ENCODE assay signal across 1 cellular context in the genomic region with DNA sequence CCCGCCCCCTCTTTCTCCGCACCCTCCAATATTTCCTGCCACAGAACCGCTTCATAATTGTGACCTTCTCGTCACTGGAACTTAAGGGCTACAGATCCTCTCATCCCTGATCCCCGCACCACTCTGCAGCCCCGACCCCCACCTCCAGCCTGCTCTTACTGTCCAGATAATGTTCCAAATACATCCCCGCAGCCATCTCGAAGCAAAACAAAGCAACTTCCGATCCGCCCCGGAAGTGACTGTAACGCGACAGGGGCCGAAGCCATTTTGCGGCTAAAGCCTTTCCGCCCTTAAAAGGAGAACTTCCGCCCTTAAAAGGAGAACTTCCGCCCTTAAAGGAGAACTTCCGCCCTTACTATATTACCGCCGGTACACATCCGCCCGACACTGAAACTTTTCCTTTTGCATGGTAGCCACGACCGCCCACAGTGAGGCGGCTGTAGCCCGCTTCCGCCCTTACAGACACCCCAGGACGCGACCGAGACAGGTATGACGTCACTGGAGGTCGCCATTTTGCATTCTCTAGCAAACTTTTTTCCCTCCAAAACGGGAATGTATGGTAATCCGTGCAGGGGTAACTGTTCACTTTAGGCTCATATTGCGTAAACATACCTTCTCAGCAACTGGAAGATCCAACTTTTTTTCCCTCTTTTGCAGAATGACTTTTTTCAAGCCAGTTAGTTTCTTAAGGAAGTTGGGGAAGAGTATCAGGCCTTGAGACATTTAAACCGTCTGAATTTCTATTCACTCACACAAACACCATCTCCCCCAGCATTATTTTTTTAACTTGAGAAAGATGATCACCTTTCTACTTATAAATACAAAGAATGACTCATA.
A peak's percentile ranks its signal among the peaks of the same experiment; 100 is the strongest.
TF ChIP-seq lines count a peak whose summit lies in the region.

Gene ING4, minus strand, starts transcription at position 214 of the 837 bp plus-strand sequence. Its CDS starts 18 bp downstream, at position 196.

TF ChIP-seq in GM12878, 131 proteins besides CTCF, POLR2A, EP300 and RAD21 (continued from another document):
- TF ChIP-seq ATF2 (IDR thresholded peaks at IDR 0.05; ENCODE audit: low read length): peak; percentile 96
- no peak for TF ChIP-seq KLF5 (IDR thresholded peaks at IDR 0.05; ENCODE audit: partially characterized antibody)
- TF ChIP-seq, protein P1, sequence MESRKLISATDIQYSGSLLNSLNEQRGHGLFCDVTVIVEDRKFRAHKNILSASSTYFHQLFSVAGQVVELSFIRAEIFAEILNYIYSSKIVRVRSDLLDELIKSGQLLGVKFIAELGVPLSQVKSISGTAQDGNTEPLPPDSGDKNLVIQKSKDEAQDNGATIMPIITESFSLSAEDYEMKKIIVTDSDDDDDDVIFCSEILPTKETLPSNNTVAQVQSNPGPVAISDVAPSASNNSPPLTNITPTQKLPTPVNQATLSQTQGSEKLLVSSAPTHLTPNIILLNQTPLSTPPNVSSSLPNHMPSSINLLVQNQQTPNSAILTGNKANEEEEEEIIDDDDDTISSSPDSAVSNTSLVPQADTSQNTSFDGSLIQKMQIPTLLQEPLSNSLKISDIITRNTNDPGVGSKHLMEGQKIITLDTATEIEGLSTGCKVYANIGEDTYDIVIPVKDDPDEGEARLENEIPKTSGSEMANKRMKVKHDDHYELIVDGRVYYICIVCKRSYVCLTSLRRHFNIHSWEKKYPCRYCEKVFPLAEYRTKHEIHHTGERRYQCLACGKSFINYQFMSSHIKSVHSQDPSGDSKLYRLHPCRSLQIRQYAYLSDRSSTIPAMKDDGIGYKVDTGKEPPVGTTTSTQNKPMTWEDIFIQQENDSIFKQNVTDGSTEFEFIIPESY (IDR thresholded peaks at IDR 0.05): no peak
- TF ChIP-seq RFX5 (IDR thresholded peaks at IDR 0.05; ENCODE audit: low read depth, low read length): 0 out of 2 replicates have a peak, but pooled peaks have one; percentile 48
- TF ChIP-seq WRNIP1 (IDR thresholded peaks at IDR 0.05; ENCODE audit: borderline replicate concordance, low read depth, low read length): 0 out of 2 replicates have a peak, but pooled peaks have one; percentile 34
- TF ChIP-seq RB1 (IDR thresholded peaks at IDR 0.05; ENCODE audit: borderline replicate concordance): peak; percentile 99; the same call in 1 of the 2 replicates
- TF ChIP-seq BCL11A (IDR thresholded peaks at IDR 0.05; ENCODE audit: low read depth, low read length): no peak
- TF ChIP-seq HCFC1 (IDR thresholded peaks at IDR 0.05; ENCODE audit: low read length): 0 out of 2 replicates have a peak, but pooled peaks have one; percentile 92
- TF ChIP-seq E2F8 (IDR thresholded peaks at IDR 0.05; ENCODE audit: low read depth, partially characterized antibody): peak; percentile 100
- peak; percentile 52; the same call in 1 of the 2 replicates for TF ChIP-seq PAX5 (IDR thresholded peaks at IDR 0.05; ENCODE audit: borderline replicate concordance, low read depth, low read length)
- TF ChIP-seq ESRRA (IDR thresholded peaks at IDR 0.05; ENCODE audit: low read length): no peak; the same call in 1 of the 2 replicates
- TF ChIP-seq, protein P2, sequence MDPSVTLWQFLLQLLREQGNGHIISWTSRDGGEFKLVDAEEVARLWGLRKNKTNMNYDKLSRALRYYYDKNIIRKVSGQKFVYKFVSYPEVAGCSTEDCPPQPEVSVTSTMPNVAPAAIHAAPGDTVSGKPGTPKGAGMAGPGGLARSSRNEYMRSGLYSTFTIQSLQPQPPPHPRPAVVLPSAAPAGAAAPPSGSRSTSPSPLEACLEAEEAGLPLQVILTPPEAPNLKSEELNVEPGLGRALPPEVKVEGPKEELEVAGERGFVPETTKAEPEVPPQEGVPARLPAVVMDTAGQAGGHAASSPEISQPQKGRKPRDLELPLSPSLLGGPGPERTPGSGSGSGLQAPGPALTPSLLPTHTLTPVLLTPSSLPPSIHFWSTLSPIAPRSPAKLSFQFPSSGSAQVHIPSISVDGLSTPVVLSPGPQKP (IDR thresholded peaks at IDR 0.05; ENCODE audit: low read depth, low read length): peak; percentile 99
- peak; percentile 20 for TF ChIP-seq SMAD1 (IDR thresholded peaks at IDR 0.05; ENCODE audit: low read depth, partially characterized antibody)
- no peak; the same call in 1 of the 2 replicates for TF ChIP-seq ZNF207 (IDR thresholded peaks at IDR 0.05; ENCODE audit: borderline replicate concordance)
- peak; percentile 100 for TF ChIP-seq NBN (IDR thresholded peaks at IDR 0.05)
- no peak for TF ChIP-seq RCOR1 (conservative IDR thresholded peaks at IDR 0.05; ENCODE audit: low read depth, low read length)
- TF ChIP-seq ZNF217 (IDR thresholded peaks at IDR 0.05): no peak
- peak in 1 of 2 experiments; percentile 76; a peak in 1 of 4 replicates for TF ChIP-seq ETV6 (conservative IDR thresholded peaks at IDR 0.05 in 1 of 2, IDR thresholded peaks at IDR 0.05 in 1 of 2; ENCODE audit: borderline replicate concordance in 1 of 2, low read depth in 1 of 2)
- TF ChIP-seq MEF2A (IDR thresholded peaks at IDR 0.05; ENCODE audit: insufficient read depth, low read depth, low read length): 0 out of 2 replicates have a peak, but pooled peaks have one; percentile 49
- TF ChIP-seq FOXK2 (IDR thresholded peaks at IDR 0.05): peak; percentile 91
- TF ChIP-seq MTA3 (IDR thresholded peaks at IDR 0.05; ENCODE audit: borderline replicate concordance, low read length): no peak
- no peak for TF ChIP-seq CHD4 (IDR thresholded peaks at IDR 0.05)
- TF ChIP-seq NFIC (IDR thresholded peaks at IDR 0.05; ENCODE audit: low read depth, low read length): peak; percentile 77; the same call in 1 of the 2 replicates
